In the genomic region with DNA sequence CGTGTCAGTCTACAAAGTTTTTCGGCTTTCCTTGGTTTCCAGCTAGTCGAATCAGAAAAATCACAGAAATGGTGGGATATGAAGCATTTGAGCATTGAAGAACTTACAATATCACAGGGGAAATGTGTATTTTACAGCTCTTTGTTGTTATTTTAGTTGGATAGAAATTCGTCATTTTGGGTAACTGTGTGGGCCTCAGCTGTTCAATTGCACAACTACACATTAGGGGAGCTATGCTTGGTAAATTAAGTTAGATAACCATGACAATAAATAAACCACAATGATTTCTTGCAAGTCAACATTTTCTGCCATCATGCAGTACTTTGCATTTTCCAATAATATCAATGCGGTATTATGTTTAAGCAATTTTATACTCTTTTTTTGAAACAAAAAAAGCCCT, we compare ENCODE assay signal across 32 cellular contexts.
"Had no signal": no experiment of that assay in that cellular context is flagged by ENCODE, and none has a peak within 500 bp of the region (broad histone marks: within the 10 kb centered on the region; RNA-seq: fewer than 3 reads in every experiment).

No MANE protein-coding gene starts in this region.

- H3K4me2 ChIP-seq: smooth muscle cell had no signal

- H3K27ac ChIP-seq: heart left ventricle, left lung, pancreas, prostate gland, thyroid gland, transverse colon, upper lobe of right lung had no signal

- H3K4me3 ChIP-seq: heart left ventricle, left lung, lung, mucosa of descending colon, pancreas, prostate gland, smooth muscle cell, testis, thyroid gland, transverse colon, upper lobe of right lung had no signal

- DNase-seq: heart left ventricle; hypothalamus; immature natural killer cell; kidney; left colon; left lung; mesendoderm; midbrain; mucosa of descending colon; naive thymus-derived CD4-positive, alpha-beta T cell; nucleus accumbens; pancreas; posterior cingulate gyrus; retina; right cardiac atrium; stimulated activated CD4-positive, alpha-beta T cell treated with anti-CD3 and anti-CD28 coated beads, Interleukin-1b, Interleukin-23, amount 100 ng/mL, for 48 hours; stimulated activated CD4-positive, alpha-beta T cell treated with anti-CD3 and anti-CD28 coated beads, Interleukin-2, amount 100 ng/mL, for 48 hours; stimulated activated CD4-positive, alpha-beta T cell treated with anti-CD3 and anti-CD28 coated beads, Interleukin-4, amount 100 ng/mL, for 4 hours; stimulated activated CD8-positive, alpha-beta memory T cell treated with anti-CD3 and anti-CD28 coated beads, Interleukin-4, amount 100 ng/mL, for 48 hours; stimulated activated naive CD4-positive, alpha-beta T cell treated with Interleukin-2 at 50 U/mL for 16 hours; stimulated activated naive CD8-positive, alpha-beta T cell treated with anti-CD3 and anti-CD28 coated beads, Interleukin-15, amount 100 ng/mL, for 72 hours; substantia nigra; testis; thyroid gland; transverse colon; upper lobe of right lung had no signal

- H3K36me3 ChIP-seq: heart left ventricle, left lung, pancreas, prostate gland, thyroid gland, transverse colon, upper lobe of right lung had no signal

- H3K4me1 ChIP-seq: heart left ventricle, left lung, pancreas, prostate gland, testis, thyroid gland, transverse colon, upper lobe of right lung had no signal

- ATAC-seq: heart left ventricle; left colon; left lung; mucosa of descending colon; naive thymus-derived CD4-positive, alpha-beta T cell; natural killer cell treated with Interleukin-12 subunit alpha and Interleukin-12 subunit beta and Interleukin-15 and Interleukin-18, amount 100 ng/mL, for 72 hours; pancreas; right cardiac atrium; sciatic nerve; stimulated activated memory B cell treated with anti-CD40 and anti-IgM and Interleukin-4, amounts not matched to agents 10 μg/mL and 1 μg/mL and 100 μg/mL, for 72 hours; stimulated activated naive CD8-positive, alpha-beta T cell treated with anti-CD3 and anti-CD28 coated beads, Interleukin-15, amount 100 ng/mL, for 72 hours; upper lobe of right lung had no signal

- H3K27me3 ChIP-seq: heart left ventricle, left lung, pancreas, testis, thyroid gland, transverse colon, upper lobe of right lung had no signal

- H3K9me3 ChIP-seq: heart left ventricle, left lung, mucosa of descending colon, pancreas, prostate gland, testis, thyroid gland, transverse colon, upper lobe of right lung had no signal
